ENCODE assay signal across 13 cellular contexts in genomic region chr4:142408003-142408441, GRCh38.
DNase-seq lines count a peak whose midpoint lies in the region; ATAC-seq, FAIRE-seq and TF ChIP-seq lines count a peak whose summit lies in the region.
"Had no signal": no experiment of that assay in that cellular context is flagged by ENCODE, and none has a peak within 500 bp of the region (broad histone marks: within the 10 kb centered on the region; RNA-seq: fewer than 3 reads in every experiment).

No MANE protein-coding gene starts in this region.

- H2AFZ ChIP-seq in fibroblast of lung (ENCODE audit: low read length): no peak overlapping the region

- peak overlapping the region; percentile 84 for H3K27ac Mint-ChIP-seq in MCF 10A (ENCODE audit: low read depth, unreplicated experiment)
- H3K27ac Mint-ChIP-seq in stimulated activated naive CD8-positive, alpha-beta T cell treated with anti-CD3 and anti-CD28 coated beads, Interleukin-15, amount 100 ng/mL, for 72 hours: peak overlapping the region; percentile 93 to 96

- peak overlapping the region; percentile 19 for H3K4me3 Mint-ChIP-seq in MCF 10A (ENCODE audit: unreplicated experiment)
- peak overlapping the region; percentile 45 to 51 for H3K4me3 Mint-ChIP-seq in stimulated activated naive CD8-positive, alpha-beta T cell treated with anti-CD3 and anti-CD28 coated beads, Interleukin-15, amount 100 ng/mL, for 72 hours

- H3K4me1 ChIP-seq in breast epithelium (peaks cover 0 to 11% of the 10 kb centered on the region in 2 donors), fibroblast of lung (ENCODE audit: control insufficient read depth, extremely low read depth, insufficient read depth, low read length) (peaks cover 13% of the 10 kb centered on the region), pancreas (peaks cover 0 to 13% (median 0%) of the 10 kb centered on the region in 3 donors)

- 91 to 96% methylated on average over 5 of the region's 5 CpGs for WGBS in pancreas, 2 donors

- TF ChIP-seq POLR2A in breast epithelium (IDR thresholded peaks at IDR 0.05): no peak

- DNase-seq in MCF 10A (ENCODE audit: unreplicated experiment): peak; percentile 86
- no peak for DNase-seq in breast epithelium (ENCODE audit: low spot score in 2 of 2)
- DNase-seq in T1000 (lab: John Stamatoyannopoulos, UW): peak; percentile 44
- DNase-seq in fibroblast of lung (ENCODE audit: low read depth in 2 of 2): peak; percentile 36 to 83
- no peak for DNase-seq in stimulated activated naive CD8-positive, alpha-beta T cell treated with anti-CD3 and anti-CD28 coated beads, Interleukin-15, amount 100 ng/mL, for 72 hours
- no peak for DNase-seq in pancreas
- DNase-seq in stimulated activated naive CD4-positive, alpha-beta T cell (lab: John Stamatoyannopoulos, UW): no peak
- DNase-seq: anterior cingulate cortex, heart right ventricle, NCI-H1092 treated with DMSO at 0.1 percent for 48 hours had no signal

- H3K27me3 Mint-ChIP-seq in MCF 10A (ENCODE audit: insufficient read depth, unreplicated experiment): no peaks in the 10 kb centered on the region
- no peaks in the 10 kb centered on the region for H3K27me3 Mint-ChIP-seq in stimulated activated naive CD8-positive, alpha-beta T cell treated with anti-CD3 and anti-CD28 coated beads, Interleukin-15, amount 100 ng/mL, for 72 hours

- no peaks in the 10 kb centered on the region for H3K79me2 ChIP-seq in fibroblast of lung (ENCODE audit: control insufficient read depth, insufficient read depth, low read length)

- peaks cover 27% of the 10 kb centered on the region for H3K4me1 Mint-ChIP-seq in MCF 10A (ENCODE audit: insufficient read depth, unreplicated experiment)
- H3K4me1 Mint-ChIP-seq in stimulated activated naive CD8-positive, alpha-beta T cell treated with anti-CD3 and anti-CD28 coated beads, Interleukin-15, amount 100 ng/mL, for 72 hours: peaks cover 67% of the 10 kb centered on the region

- H3K27ac ChIP-seq in breast epithelium (no peak overlapping the region), fibroblast of lung (ENCODE audit: insufficient read depth, low read length) (no peak overlapping the region), pancreas (no peak overlapping the region)
- H3K27ac ChIP-seq: C4-2B had no signal

- H3K9ac ChIP-seq in fibroblast of lung (ENCODE audit: insufficient read depth, low read length): no peak overlapping the region

- ATAC-seq in stimulated activated naive CD8-positive, alpha-beta T cell treated with anti-CD3 and anti-CD28 coated beads, Interleukin-15, amount 100 ng/mL, for 72 hours: no peak
- ATAC-seq in pancreas (no peak), HG03280 (IDR thresholded peaks at IDR 0.05; ENCODE audit: unreplicated experiment) (no peak)
- ATAC-seq: heart right ventricle had no signal

- CTCF ChIA-PET in MCF 10A (lab: Yijun Ruan, JAX): interaction anchor here (0.6 to 3.2 kb wide), 3 partner anchors 28 to 54 kb away, joined by 4 to 18 read pairs (median 5); no protein-coding TSS in a partner anchor

- no peaks in the 10 kb centered on the region for H3K36me3 Mint-ChIP-seq in MCF 10A (ENCODE audit: insufficient read depth, unreplicated experiment)
- H3K36me3 Mint-ChIP-seq: natural killer cell treated with Interleukin-12 subunit alpha and Interleukin-12 subunit beta and Interleukin-15 and Interleukin-18, amount 100 ng/mL, for 72 hours had no signal

- H3K9me3 Mint-ChIP-seq in MCF 10A (ENCODE audit: unreplicated experiment): no peaks in the 10 kb centered on the region
- H3K9me3 Mint-ChIP-seq in stimulated activated naive CD8-positive, alpha-beta T cell treated with anti-CD3 and anti-CD28 coated beads, Interleukin-15, amount 100 ng/mL, for 72 hours: no peaks in the 10 kb centered on the region

- no TSS peak for BruUV-seq in MCF 10A (replicated peaks; lab: Mats Ljungman, UMichigan)

- no peak overlapping the region for H3K4me2 ChIP-seq in fibroblast of lung (ENCODE audit: extremely low read depth, insufficient read depth, low read length)

- H3K9me3 ChIP-seq in breast epithelium: no peaks in the 10 kb centered on the region
- H3K9me3 ChIP-seq in fibroblast of lung (ENCODE audit: control insufficient read depth, insufficient read depth, low read depth, low read length): no peaks in the 10 kb centered on the region
- H3K9me3 ChIP-seq in pancreas: no peaks in the 10 kb centered on the region
- H3K9me3 ChIP-seq: heart right ventricle had no signal

- H3K36me3 ChIP-seq in breast epithelium (no peaks in the 10 kb centered on the region), fibroblast of lung (ENCODE audit: control insufficient read depth, insufficient read depth, low read length) (no peaks in the 10 kb centered on the region), pancreas (no peaks in the 10 kb centered on the region)
- H3K36me3 ChIP-seq: heart right ventricle had no signal

- intact Hi-C loops in MCF 10A (cut with micrococcal nuclease): loop anchor here (5.0 kb wide), 2 partner anchors 36 to 56 kb away; no protein-coding TSS in a partner anchor
- intact Hi-C loops in breast epithelium (cut with DNase I; ENCODE audit: low total_unique reads): no loop called here
- intact Hi-C loops in pancreas (cut with DNase I): no loop called here

- H3K27me3 ChIP-seq in breast epithelium (no peaks in the 10 kb centered on the region), fibroblast of lung (ENCODE audit: control insufficient read depth, insufficient read depth, low read length) (no peaks in the 10 kb centered on the region), pancreas (no peaks in the 10 kb centered on the region)
- H3K27me3 ChIP-seq: heart right ventricle had no signal

- H4K20me1 ChIP-seq in fibroblast of lung (ENCODE audit: control insufficient read depth, extremely low read depth, insufficient read depth, low read length): no peaks in the 10 kb centered on the region

- H3K4me3 ChIP-seq in breast epithelium: no peak overlapping the region
- H3K4me3 ChIP-seq in fibroblast of lung (replicated peaks in 1 of 4; ENCODE audit: control extremely low read depth in 1 of 4, insufficient read depth in 1 of 4, low read depth in 3 of 4, low read length in 4 of 4): no peak overlapping the region
- H3K4me3 ChIP-seq in pancreas: no peak overlapping the region
- H3K4me3 ChIP-seq: heart right ventricle had no signal

- no peak for FAIRE-seq in pancreas (lab: Jason Lieb, UNC)

- POLR2A ChIA-PET in MCF 10A (lab: Yijun Ruan, JAX): interaction anchor here (0.6 to 6.8 kb wide), 10 partner anchors 13 to 725 kb away, joined by 3 to 30 read pairs (median 4); no protein-coding TSS in a partner anchor

- TF ChIP-seq CTCF in MCF 10A (IDR thresholded peaks at IDR 0.05; ENCODE audit: unreplicated experiment) (no peak), breast epithelium (IDR thresholded peaks at IDR 0.05) (no peak), fibroblast of lung (conservative IDR thresholded peaks at IDR 0.05 in 1 of 2, IDR thresholded peaks at IDR 0.05 in 1 of 2; ENCODE audit: low read depth in 1 of 2, low read length in 2 of 2) (no peak), pancreas (IDR thresholded peaks at IDR 0.05) (no peak)

Comparison
In these comparisons a context has a peak if more than half of its experiments do, and no peak if none do; other contexts are left out.
1. DNase-seq: peak in MCF 10A (single experiment), T1000 (single experiment) and fibroblast of lung (2 of 2); none in breast epithelium (0 of 2), stimulated activated naive CD8-positive, alpha-beta T cell treated with anti-CD3 and anti-CD28 coated beads, Interleukin-15, amount 100 ng/mL, for 72 hours (0 of 2), pancreas (0 of 6) and stimulated activated naive CD4-positive, alpha-beta T cell (0 of 6).